ENCODE assay signal across 8 cellular contexts in genomic region chr19:15101479-15102082, GRCh38. TPM values are rescaled to one million over a fixed set of nuclear protein-coding genes. Genes with fewer than 3 reads are reported as not detected.
DNase-seq lines count a peak whose midpoint lies in the region; ATAC-seq and TF ChIP-seq lines count a peak whose summit lies in the region.

No MANE protein-coding gene starts in this region.

- peaks cover 5% of the 10 kb centered on the region for H3K27me3 Mint-ChIP-seq in activated CD8-positive, alpha-beta T cell treated with anti-CD3 and anti-CD28 coated beads for 36 hours

- CTCF ChIA-PET in activated CD8-positive, alpha-beta T cell treated with anti-CD3 and anti-CD28 coated beads for 36 hours (lab: Charles Lee), result interaction anchor here (0.7 to 4.5 kb wide), 24 partner anchors 9 to 443 kb away, joined by 3 to 88 read pairs (median 4); partner anchors contain the start of gene AKAP8L

- H3K9ac ChIP-seq in Loucy (ENCODE audit: low read depth, low read length, poor library complexity, severe bottlenecking), result no peak overlapping the region
- no peak overlapping the region for H3K9ac ChIP-seq in fibroblast of lung (ENCODE audit: insufficient read depth, low read length)

- H3K9me2 ChIP-seq in Loucy (replicated peaks; ENCODE audit: low read depth, low read length), result no peaks in the 10 kb centered on the region

- ATAC-seq in activated CD8-positive, alpha-beta T cell treated with anti-CD3 and anti-CD28 coated beads for 36 hours, result peak; percentile 91
- ATAC-seq in psoas muscle, result no peak
- ATAC-seq in GM21528 (IDR thresholded peaks at IDR 0.05; ENCODE audit: low FRiP score, unreplicated experiment), result no peak

- H3K4me3 ChIP-seq in Loucy (ENCODE audit: low read length, poor library complexity, severe bottlenecking), result no peak overlapping the region
- no peak overlapping the region for H3K4me3 ChIP-seq in fibroblast of lung (replicated peaks in 1 of 4; ENCODE audit: control extremely low read depth in 1 of 4, insufficient read depth in 1 of 4, low read depth in 3 of 4, low read length in 4 of 4)
- H3K4me3 ChIP-seq in psoas muscle, result no peak overlapping the region

- H3K36me3 Mint-ChIP-seq in activated CD8-positive, alpha-beta T cell treated with anti-CD3 and anti-CD28 coated beads for 36 hours (ENCODE audit: low read depth), result peaks cover 3% of the 10 kb centered on the region

- no peaks in the 10 kb centered on the region for H3K27me3 ChIP-seq in Loucy (ENCODE audit: insufficient read depth, low read length, poor library complexity, severe bottlenecking)
- H3K27me3 ChIP-seq in fibroblast of lung (ENCODE audit: control insufficient read depth, insufficient read depth, low read length), result peaks cover 5% of the 10 kb centered on the region
- peaks cover 0 to 15% (median 9%) of the 10 kb centered on the region in 3 donors for H3K27me3 ChIP-seq in psoas muscle (ENCODE audit: insufficient read depth in 3 of 3, low read length in 2 of 3)

- H3K27ac Mint-ChIP-seq in activated CD8-positive, alpha-beta T cell treated with anti-CD3 and anti-CD28 coated beads for 36 hours, result no peak overlapping the region

- peak; percentile 50 for DNase-seq in EL
- DNase-seq in activated CD8-positive, alpha-beta T cell treated with anti-CD3 and anti-CD28 coated beads for 36 hours, result peak; percentile 83
- DNase-seq in fibroblast of lung (ENCODE audit: low read depth in 2 of 2), result peak; percentile 27 to 50
- no peak for DNase-seq in psoas muscle
- DNase-seq in NCI-H345 (lab: John Stamatoyannopoulos, UW), result no peak
- no peak for DNase-seq in NCI-H345 treated with DMSO at 0.1 percent for 48 hours (lab: John Stamatoyannopoulos, UW; ENCODE audit: unreplicated experiment)

- H2AFZ ChIP-seq in Loucy (ENCODE audit: low read length) (no peak overlapping the region), fibroblast of lung (ENCODE audit: low read length) (no peak overlapping the region)

- H3K4me1 Mint-ChIP-seq in activated CD8-positive, alpha-beta T cell treated with anti-CD3 and anti-CD28 coated beads for 36 hours (ENCODE audit: low read depth), result peaks cover under 1% of the 10 kb centered on the region

- H3K4me3 Mint-ChIP-seq in activated CD8-positive, alpha-beta T cell treated with anti-CD3 and anti-CD28 coated beads for 36 hours, result no peak overlapping the region

- H3K4me1 ChIP-seq in Loucy (ENCODE audit: insufficient read depth, low read length, poor library complexity, severe bottlenecking) (no peaks in the 10 kb centered on the region), fibroblast of lung (ENCODE audit: control insufficient read depth, extremely low read depth, insufficient read depth, low read length) (no peaks in the 10 kb centered on the region), psoas muscle (no peaks in the 10 kb centered on the region)

- peaks cover 26% of the 10 kb centered on the region for H3K9me3 Mint-ChIP-seq in activated CD8-positive, alpha-beta T cell treated with anti-CD3 and anti-CD28 coated beads for 36 hours

- POLR2A ChIA-PET in activated CD8-positive, alpha-beta T cell treated with anti-CD3 and anti-CD28 coated beads for 36 hours (lab: Charles Lee), result no interaction called here

- H3F3A ChIP-seq in Loucy (ENCODE audit: low read depth), result no peaks in the 10 kb centered on the region

- intact Hi-C loops in activated CD8-positive, alpha-beta T cell treated with anti-CD3 and anti-CD28 coated beads for 36 hours (cut with micrococcal nuclease), result loop anchor here (2.0 kb wide), 1 partner anchor 49 kb away; no protein-coding TSS in a partner anchor
- intact Hi-C loops in psoas muscle (cut with DNase I), result no loop called here

- H4K20me1 ChIP-seq in Loucy (ENCODE audit: insufficient read depth, low read length, poor library complexity, severe bottlenecking) (no peaks in the 10 kb centered on the region), fibroblast of lung (ENCODE audit: control insufficient read depth, extremely low read depth, insufficient read depth, low read length) (no peaks in the 10 kb centered on the region)

- H3K79me2 ChIP-seq in Loucy (ENCODE audit: insufficient read depth, low read length) (no peaks in the 10 kb centered on the region), fibroblast of lung (ENCODE audit: control insufficient read depth, insufficient read depth, low read length) (no peaks in the 10 kb centered on the region)

- H3K9me3 ChIP-seq in Loucy (ENCODE audit: insufficient read depth, low read depth, low read length) (peaks cover 12% of the 10 kb centered on the region; the same call in 1 of the 2 replicates), fibroblast of lung (ENCODE audit: control insufficient read depth, insufficient read depth, low read depth, low read length) (no peaks in the 10 kb centered on the region), psoas muscle (peaks cover 7% of the 10 kb centered on the region)

- TF ChIP-seq CTCF in Loucy (conservative IDR thresholded peaks at IDR 0.05; ENCODE audit: low read length) (peak; percentile 75), fibroblast of lung (conservative IDR thresholded peaks at IDR 0.05 in 1 of 2, IDR thresholded peaks at IDR 0.05 in 1 of 2; ENCODE audit: low read depth in 1 of 2, low read length in 2 of 2) (peak; percentile 56 to 79), psoas muscle (IDR thresholded peaks at IDR 0.05) (peak; percentile 58)
- TF ChIP-seq CTCF in activated CD8-positive, alpha-beta T cell treated with anti-CD3 and anti-CD28 coated beads for 36 hours (IDR thresholded peaks at IDR 0.05), result peak; percentile 79

- no peak overlapping the region for H3K27ac ChIP-seq in fibroblast of lung (ENCODE audit: insufficient read depth, low read length)
- H3K27ac ChIP-seq in psoas muscle, result no peak overlapping the region

- H3K36me3 ChIP-seq in Loucy (ENCODE audit: insufficient read depth, low read length), result no peaks in the 10 kb centered on the region
- H3K36me3 ChIP-seq in fibroblast of lung (ENCODE audit: control insufficient read depth, insufficient read depth, low read length), result no peaks in the 10 kb centered on the region
- no peaks in the 10 kb centered on the region for H3K36me3 ChIP-seq in psoas muscle (ENCODE audit: insufficient read depth in 1 of 2, low read depth in 1 of 2)

- WGBS in psoas muscle, 3 donors, result 59 to 70% (median 66%) methylated on average over 3 of the region's 3 CpGs

- H3K4me2 ChIP-seq in Loucy (ENCODE audit: low read depth, low read length, poor library complexity, severe bottlenecking) (no peak overlapping the region), fibroblast of lung (ENCODE audit: extremely low read depth, insufficient read depth, low read length) (no peak overlapping the region)

RNA-seq across cellular contexts. Expression of gene SYDE1, which starts 5.6 kb away (rescaled TPM):
- 1 to 10 TPM; 1.1 to 1.8 TPM for total RNA-seq in activated CD8-positive, alpha-beta T cell treated with anti-CD3 and anti-CD28 coated beads for 36 hours
- 17.5 and 21.0 TPM in 2 replicates for total RNA-seq in fibroblast of lung
- 27.9 and 28.6 TPM in 2 replicates for polyA plus RNA-seq in fibroblast of lung
- 49.6 and 51.1 TPM in 2 replicates for polyA plus RNA-seq in fibroblast of lung (2012)
- polyA minus RNA-seq in fibroblast of lung (ENCODE audit: low replicate concordance), result 60.4 and 72.3 TPM in 2 replicates
- total RNA-seq in psoas muscle, result 1 to 10 TPM; 4.5 to 4.9 (median 4.7) TPM
- 1 to 10 TPM; 2.3 to 3.5 (median 2.6) TPM for polyA plus RNA-seq in psoas muscle

RNA-seq across cellular contexts. Expression of gene OR1I1, which starts 19.6 kb away (rescaled TPM):
- not detected for total RNA-seq in activated CD8-positive, alpha-beta T cell treated with anti-CD3 and anti-CD28 coated beads for 36 hours
- total RNA-seq in fibroblast of lung (not detected in 2 replicates), psoas muscle (not detected)
- polyA plus RNA-seq in fibroblast of lung (not detected in 2 replicates), psoas muscle (not detected)
- polyA plus RNA-seq in fibroblast of lung (2012), result not detected in 2 replicates
- polyA minus RNA-seq in fibroblast of lung (ENCODE audit: low replicate concordance), result not detected in 2 replicates

RNA-seq across cellular contexts. Expression of gene CASP14, which starts 52.3 kb away (rescaled TPM):
- total RNA-seq in activated CD8-positive, alpha-beta T cell treated with anti-CD3 and anti-CD28 coated beads for 36 hours, result not detected
- total RNA-seq in fibroblast of lung, result not detected in 2 replicates
- polyA plus RNA-seq in fibroblast of lung, result not detected in 2 replicates
- not detected in 2 replicates for polyA plus RNA-seq in fibroblast of lung (2012)
- polyA minus RNA-seq in fibroblast of lung (ENCODE audit: low replicate concordance), result not detected in 2 replicates
- not detected for total RNA-seq in psoas muscle
- not detected for polyA plus RNA-seq in psoas muscle

Comparison
In these comparisons a context has a peak if more than half of its experiments do, and no peak if none do; other contexts are left out.
1. DNase-seq: peak in EL (single experiment), activated CD8-positive, alpha-beta T cell treated with anti-CD3 and anti-CD28 coated beads for 36 hours (single experiment) and fibroblast of lung (2 of 2); none in psoas muscle (0 of 2), NCI-H345 (single experiment) and NCI-H345 treated with DMSO at 0.1 percent for 48 hours (single experiment).
2. Peak in every context shown above with its lines, with median percentiles within 50 percentile points of each other: CTCF ChIP-seq.